In genomic region chr13:24264976-24265375, GRCh38 we compare ENCODE assay signal across 8 cellular contexts. TPM values are rescaled to one million over a fixed set of nuclear protein-coding genes. Genes with fewer than 3 reads are reported as not detected.
A peak's percentile ranks its signal among the peaks of the same experiment; 100 is the strongest.
DNase-seq lines count a peak whose midpoint lies in the region; ATAC-seq lines count a peak whose summit lies in the region.

No MANE protein-coding gene starts in this region.

- intact Hi-C loops in left colon (cut with DNase I, micrococcal nuclease): no loop called here

- DNase-seq in activated CD8-positive, alpha-beta memory T cell treated with anti-CD3 and anti-CD28 coated beads, Interleukin-2, amount 10 ng/mL, durations not matched to agents 7 days and 5 days: peak; percentile 95
- DNase-seq in left colon (peak in 1 of 2 donors; percentile 37), COR-L47 (lab: John Stamatoyannopoulos, UW) (no peak), NCI-H226 (no peak)
- DNase-seq in stimulated activated naive CD4-positive, alpha-beta T cell treated with Interleukin-2 at 50 U/mL for 16 hours (lab: John Stamatoyannopoulos, UW): peak; percentile 76

- H3K27me3 Mint-ChIP-seq in activated CD8-positive, alpha-beta memory T cell treated with anti-CD3 and anti-CD28 coated beads, Interleukin-2, amount 10 ng/mL, durations not matched to agents 7 days and 5 days: no peaks in the 10 kb centered on the region

- H3K4me1 Mint-ChIP-seq in activated CD8-positive, alpha-beta memory T cell treated with anti-CD3 and anti-CD28 coated beads, Interleukin-2, amount 10 ng/mL, durations not matched to agents 7 days and 5 days: peaks cover 92% of the 10 kb centered on the region

- H3K9me3 Mint-ChIP-seq in activated CD8-positive, alpha-beta memory T cell treated with anti-CD3 and anti-CD28 coated beads, Interleukin-2, amount 10 ng/mL, durations not matched to agents 7 days and 5 days (ENCODE audit: low read depth): no peaks in the 10 kb centered on the region

- H3K27ac Mint-ChIP-seq in activated CD8-positive, alpha-beta memory T cell treated with anti-CD3 and anti-CD28 coated beads, Interleukin-2, amount 10 ng/mL, durations not matched to agents 7 days and 5 days: peak overlapping the region; percentile 94

- peak overlapping the region; percentile 52 for H3K4me3 Mint-ChIP-seq in activated CD8-positive, alpha-beta memory T cell treated with anti-CD3 and anti-CD28 coated beads, Interleukin-2, amount 10 ng/mL, durations not matched to agents 7 days and 5 days

- H3K36me3 Mint-ChIP-seq in activated CD8-positive, alpha-beta memory T cell treated with anti-CD3 and anti-CD28 coated beads, Interleukin-2, amount 10 ng/mL, durations not matched to agents 7 days and 5 days: peaks cover 30% of the 10 kb centered on the region

- CTCF ChIA-PET in activated CD8-positive, alpha-beta memory T cell treated with anti-CD3 and anti-CD28 coated beads, Interleukin-2, amount 10 ng/mL, durations not matched to agents 7 days and 5 days (lab: Charles Lee): interaction anchor here (1.2 to 1.8 kb wide), 7 partner anchors 8 to 37 kb away, joined by 3 to 9 read pairs (median 6); no protein-coding TSS in a partner anchor

- ATAC-seq in HG03354 (IDR thresholded peaks at IDR 0.05; ENCODE audit: poor library complexity, severe bottlenecking, unreplicated experiment) (peak; percentile 74), left colon (peak; percentile 31), GM18870 (IDR thresholded peaks at IDR 0.05; ENCODE audit: unreplicated experiment) (no peak), HG02885 (IDR thresholded peaks at IDR 0.05; ENCODE audit: poor library complexity, unreplicated experiment) (no peak)
- ATAC-seq in activated CD8-positive, alpha-beta memory T cell treated with anti-CD3 and anti-CD28 coated beads, Interleukin-2, amount 10 ng/mL, durations not matched to agents 7 days and 5 days: peak; percentile 94

RNA-seq across cellular contexts. Expression of gene C1QTNF9, which starts 44.4 kb away (rescaled TPM):
- total RNA-seq in activated CD8-positive, alpha-beta memory T cell treated with anti-CD3 and anti-CD28 coated beads, Interleukin-2, amount 10 ng/mL, durations not matched to agents 7 days and 5 days: not detected
- under 1 TPM in 1 of 2 donors, not detected in 1; 0.45 TPM for total RNA-seq in left colon

Comparison
In these comparisons a context has a peak if more than half of its experiments do, and no peak if none do; other contexts are left out.
1. ATAC-seq: peak in HG03354 (single experiment), activated CD8-positive, alpha-beta memory T cell treated with anti-CD3 and anti-CD28 coated beads, Interleukin-2, amount 10 ng/mL, durations not matched to agents 7 days and 5 days (single experiment) and left colon (single experiment); none in GM18870 (single experiment) and HG02885 (single experiment).
2. DNase-seq: peak in activated CD8-positive, alpha-beta memory T cell treated with anti-CD3 and anti-CD28 coated beads, Interleukin-2, amount 10 ng/mL, durations not matched to agents 7 days and 5 days (single experiment) and stimulated activated naive CD4-positive, alpha-beta T cell treated with Interleukin-2 at 50 U/mL for 16 hours (single experiment); none in COR-L47 (single experiment) and NCI-H226 (single experiment).